In genomic region chr10:13851906-13852305, GRCh38 we compare ENCODE assay signal across 14 cellular contexts.
DNase-seq lines count a peak whose midpoint lies in the region; ATAC-seq and TF ChIP-seq lines count a peak whose summit lies in the region.
"Had no signal": no experiment of that assay in that cellular context is flagged by ENCODE, and none has a peak within 500 bp of the region (broad histone marks: within the 10 kb centered on the region; RNA-seq: fewer than 3 reads in every experiment).

No MANE protein-coding gene starts in this region.

- ATAC-seq in lower lobe of right lung (no peak), GM21526 (IDR thresholded peaks at IDR 0.05; ENCODE audit: low FRiP score, unreplicated experiment) (no peak), sciatic nerve (no peak)

- H3K9me2 ChIP-seq in GM23248 (ENCODE audit: insufficient read depth): no peaks in the 10 kb centered on the region

- H3F3A ChIP-seq in GM23248 (ENCODE audit: insufficient read depth): no peaks in the 10 kb centered on the region

- 0 out of 2 replicates have a peak, but pooled peaks cover 2% of the 10 kb centered on the region for H3K36me3 ChIP-seq in GM23248 (ENCODE audit: low read depth)
- no peaks in the 10 kb centered on the region for H3K36me3 ChIP-seq in lower lobe of right lung
- H3K36me3 ChIP-seq in tibial artery: no peaks in the 10 kb centered on the region
- H3K36me3 ChIP-seq: BLaER1 treated with 17β-estradiol and CSF1 and Interleukin-3, amounts not matched to agents 10 nM and 100 nM had no signal

- TF ChIP-seq CTCF in coronary artery (IDR thresholded peaks at IDR 0.05) (no peak), lower lobe of right lung (IDR thresholded peaks at IDR 0.05) (no peak), tibial artery (IDR thresholded peaks at IDR 0.05) (no peak)

- H3K9me3 ChIP-seq in GM23248 (ENCODE audit: low read depth) (no peaks in the 10 kb centered on the region), lower lobe of right lung (no peaks in the 10 kb centered on the region), tibial artery (no peaks in the 10 kb centered on the region)
- H3K9me3 ChIP-seq: BLaER1 treated with 17β-estradiol and CSF1 and Interleukin-3, amounts not matched to agents 10 nM and 100 nM had no signal

- H4K20me1 ChIP-seq in GM23248 (ENCODE audit: insufficient read depth): no peaks in the 10 kb centered on the region
- H4K20me1 ChIP-seq: BLaER1 treated with 17β-estradiol and CSF1 and Interleukin-3, amounts not matched to agents 10 nM and 100 nM had no signal

- H2AFZ ChIP-seq in GM23248: no peak overlapping the region

- intact Hi-C loops in lower lobe of right lung (cut with DNase I): no loop called here
- intact Hi-C loops in tibial artery (cut with DNase I; ENCODE audit: low total_unique reads): no loop called here
- intact Hi-C loops in sciatic nerve (cut with DNase I): no loop called here

- H3K4me1 ChIP-seq in GM23248 (ENCODE audit: insufficient read depth) (peaks cover 16% of the 10 kb centered on the region), lower lobe of right lung (peaks cover 14% of the 10 kb centered on the region), tibial artery (peaks cover 3 to 70% (median 40%) of the 10 kb centered on the region in 4 donors)

- no peaks in the 10 kb centered on the region for H3K27me3 ChIP-seq in GM23248 (replicated peaks; ENCODE audit: insufficient read depth)
- H3K27me3 ChIP-seq in lower lobe of right lung (ENCODE audit: low read depth): no peaks in the 10 kb centered on the region
- H3K27me3 ChIP-seq in tibial artery: no peaks in the 10 kb centered on the region
- H3K27me3 ChIP-seq: BLaER1 treated with 17β-estradiol and CSF1 and Interleukin-3, amounts not matched to agents 10 nM and 100 nM had no signal

- H3K4me3 ChIP-seq in GM23248: no peak overlapping the region
- no peak overlapping the region for H3K4me3 ChIP-seq in coronary artery
- no peak overlapping the region for H3K4me3 ChIP-seq in lower lobe of right lung
- no peak overlapping the region for H3K4me3 ChIP-seq in tibial artery
- H3K4me3 ChIP-seq: BLaER1 treated with 17β-estradiol and CSF1 and Interleukin-3, amounts not matched to agents 10 nM and 100 nM had no signal

- in situ Hi-C loops in GM23248 (cut with MboI): no loop called here

- DNase-seq in GM23248: peak; percentile 61
- no peak for DNase-seq in coronary artery (ENCODE audit: low spot score)
- no peak for DNase-seq in lower lobe of right lung
- DNase-seq in tibial artery: no peak
- no peak for DNase-seq in sciatic nerve (ENCODE audit: low spot score)
- no peak for DNase-seq in NOMO-1 (lab: John Stamatoyannopoulos, UW; ENCODE audit: unreplicated experiment in 2 of 2)
- DNase-seq: ACHN; CD4-positive, CD25-positive, alpha-beta regulatory T cell; DMS 273 treated with DMSO at 0.1 percent for 48 hours; GOT3; H9; IMR-90 had no signal

- H3K4me2 ChIP-seq in GM23248 (ENCODE audit: unreplicated experiment): no peak overlapping the region
- H3K4me2 ChIP-seq: BLaER1 treated with 17β-estradiol and CSF1 and Interleukin-3, amounts not matched to agents 10 nM and 100 nM had no signal

- H3K9ac ChIP-seq in GM23248: 0 out of 2 replicates have a peak overlapping the region, but pooled peaks have one; percentile 11
- H3K9ac ChIP-seq: BLaER1 treated with 17β-estradiol and CSF1 and Interleukin-3, amounts not matched to agents 10 nM and 100 nM had no signal

- 59 to 64% methylated on average over 2 of the region's 2 CpGs for WGBS in GM23248 (ENCODE audit: low coverage in 1 of 2, low lambda C conversion rate in 2 of 2, missing lambda C conversion rate in 2 of 2), 2 experiments

- peaks cover 94% of the 10 kb centered on the region for H3K79me2 ChIP-seq in GM23248 (ENCODE audit: insufficient read depth)

- H3K27ac ChIP-seq in GM23248 (peak overlapping the region; percentile 33; the same call in 1 of the 2 replicates), coronary artery (peak overlapping the region; percentile 87 to 90), lower lobe of right lung (peak overlapping the region; percentile 63), tibial artery (peak overlapping the region; percentile 70 to 74)
- H3K27ac ChIP-seq: BLaER1 treated with 17β-estradiol and CSF1 and Interleukin-3, amounts not matched to agents 10 nM and 100 nM had no signal

Comparison
In these comparisons a context has a peak if more than half of its experiments do, and no peak if none do; other contexts are left out.
1. H3K27ac ChIP-seq: peak in every context shown above with its lines; median percentile 88 in coronary artery; 72 in tibial artery; 63 in lower lobe of right lung; 33 in GM23248.